Comparison of ENCODE assay signal across 7 cellular contexts in genomic region chr6:160696884-160697283, GRCh38. TPM values are rescaled to one million over a fixed set of nuclear protein-coding genes. Genes with fewer than 3 reads are reported as not detected.
"Had no signal": no experiment of that assay in that cellular context is flagged by ENCODE, and none has a peak within 500 bp of the region (broad histone marks: within the 10 kb centered on the region; RNA-seq: fewer than 3 reads in every experiment).

No MANE protein-coding gene starts in this region.

RNA-seq across cellular contexts. Expression of gene PLG, which starts 5.2 kb away (rescaled TPM):
- total RNA-seq: GM23248, H4, H7, HFFc6, HT1080 had no signal
- polyA plus RNA-seq: IgD-negative memory B cell had no signal

RNA-seq across cellular contexts. Expression of gene LPA, which starts 32.8 kb away (rescaled TPM):
- total RNA-seq: GM23248, H4, H7, HepG2, HFFc6, HT1080 had no signal
- polyA plus RNA-seq: GM23248, HepG2, IgD-negative memory B cell had no signal
